1 cellular context compared by ENCODE assay signal in genomic region chr1:114715952-114716303, GRCh38.
TF ChIP-seq lines count a peak whose summit lies in the region.

No MANE protein-coding gene starts in this region.

TF ChIP-seq in H1, 55 proteins besides CTCF, POLR2A, EP300 and RAD21 (continued from another document):
- TF ChIP-seq CHD7 (IDR thresholded peaks at IDR 0.05; ENCODE audit: insufficient replicate concordance, low read length) (no peak), SUZ12 (IDR thresholded peaks at IDR 0.05; ENCODE audit: low read length) (no peak), GTF2F1 (IDR thresholded peaks at IDR 0.05; ENCODE audit: borderline replicate concordance, low read depth, low read length) (no peak), CREB1 (IDR thresholded peaks at IDR 0.05) (no peak), BRCA1 (IDR thresholded peaks at IDR 0.05; ENCODE audit: low read depth, low read length) (no peak), BACH1 (IDR thresholded peaks at IDR 0.05; ENCODE audit: low read length) (no peak), GABPA (IDR thresholded peaks at IDR 0.05; ENCODE audit: borderline replicate concordance, insufficient read depth, low read length) (no peak)
